28 cellular contexts compared by ENCODE assay signal in the genomic region with DNA sequence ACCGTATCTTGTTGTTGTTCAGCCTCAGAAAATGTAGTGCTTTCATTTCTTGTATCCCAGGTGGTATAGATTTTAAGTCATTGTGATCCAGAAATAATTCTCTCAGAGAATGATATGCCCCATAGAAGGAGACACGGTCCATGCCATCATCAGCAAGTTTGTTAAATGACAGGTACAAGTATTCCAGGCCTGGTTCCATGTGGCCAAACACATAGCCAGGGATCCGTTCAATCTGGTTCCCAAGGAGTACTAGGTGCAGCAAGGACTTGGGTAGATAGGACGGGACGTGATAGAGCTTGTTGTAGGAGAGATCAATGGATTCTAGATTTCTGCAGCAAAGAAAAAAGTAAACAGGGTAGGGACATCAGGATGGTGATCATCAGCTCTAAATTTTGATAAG. TPM values are rescaled to one million over a fixed set of nuclear protein-coding genes. Genes with fewer than 3 reads are reported as not detected.
"Had no signal": no experiment of that assay in that cellular context is flagged by ENCODE, and none has a peak within 500 bp of the region (broad histone marks: within the 10 kb centered on the region; RNA-seq: fewer than 3 reads in every experiment).

No MANE protein-coding gene starts in this region.

- H3K27me3 ChIP-seq: cardiac muscle cell, heart right ventricle, left lung, right lobe of liver, tibial nerve had no signal

- H2AFZ ChIP-seq: parathyroid adenoma had no signal

- H3K27ac ChIP-seq: cardiac muscle cell, left lung, parathyroid adenoma, right lobe of liver had no signal

- H3K4me3 ChIP-seq: cardiac muscle cell, heart right ventricle, left lung, right lobe of liver, skin epidermis, tibial nerve had no signal

- H3K9me3 ChIP-seq: heart right ventricle, left lung, right lobe of liver, tibial nerve had no signal

- H3K4me1 ChIP-seq: left lung, parathyroid adenoma had no signal

- H3K36me3 ChIP-seq: cardiac muscle cell, left lung, right lobe of liver, tibial nerve had no signal

- DNase-seq: activated B cell treated with CpG ODN at 0.5 μM for 24 hours; activated CD4-positive, alpha-beta T cell treated with anti-CD3 and anti-CD28 coated beads, Interleukin-2, amount 50 U/mL, for 1 hour; activated CD8-positive, alpha-beta memory T cell treated with anti-CD3 and anti-CD28 coated beads, Interleukin-2, amount 10 ng/mL, durations not matched to agents 7 days and 5 days; activated CD8-positive, alpha-beta T cell treated with anti-CD3 and anti-CD28 coated beads, Interleukin-2, amount 10 ng/mL, durations not matched to agents 7 days and 5 days; activated T-cell treated with anti-CD3 and anti-CD28 coated beads, Interleukin-2, amount 50 U/mL, for 48 hours; anterior cingulate cortex; cerebellar nuclear complex; cortex of kidney; effector memory CD8-positive, alpha-beta T cell; erythroblast; heart right ventricle; kidney glomerular epithelial cell; left lung; mammary epithelial cell; naive thymus-derived CD4-positive, alpha-beta T cell; nucleus accumbens; right lobe of liver; stimulated activated CD4-positive, alpha-beta T cell treated with anti-CD3 and anti-CD28 coated beads, Interleukin-12 subunit alpha, Interleukin-12 subunit beta, amount 100 ng/mL, for 4 hours; stimulated activated CD4-positive, alpha-beta T cell treated with anti-CD3 and anti-CD28 coated beads, Interleukin-4, amount 100 ng/mL, for 1 hour; stimulated activated naive CD8-positive, alpha-beta T cell treated with anti-CD3 and anti-CD28 coated beads, Interleukin-15, Interleukin-2, amounts not matched to agents 100 U/mL and 50 U/mL, for 24 hours; substantia nigra; T-helper 1 cell had no signal

- H3K9ac ChIP-seq: parathyroid adenoma had no signal

- ATAC-seq: activated CD8-positive, alpha-beta memory T cell treated with anti-CD3 and anti-CD28 coated beads, Interleukin-2, amount 10 ng/mL, durations not matched to agents 7 days and 5 days; activated CD8-positive, alpha-beta T cell treated with anti-CD3 and anti-CD28 coated beads, Interleukin-2, amount 10 ng/mL, durations not matched to agents 7 days and 5 days; effector memory CD8-positive, alpha-beta T cell; left lung; naive thymus-derived CD4-positive, alpha-beta T cell; right lobe of liver; stimulated activated naive CD8-positive, alpha-beta T cell treated with anti-CD3 and anti-CD28 coated beads, Interleukin-15, Interleukin-2, amounts not matched to agents 100 U/mL and 50 U/mL, for 24 hours had no signal

RNA-seq across cellular contexts. Expression of a gene that starts 18.4 kb away (rescaled TPM):
- total RNA-seq: activated B cell treated with CpG ODN at 0.5 μM for 24 hours; activated CD8-positive, alpha-beta memory T cell treated with anti-CD3 and anti-CD28 coated beads, Interleukin-2, amount 10 ng/mL, durations not matched to agents 7 days and 5 days; activated CD8-positive, alpha-beta T cell treated with anti-CD3 and anti-CD28 coated beads, Interleukin-2, amount 10 ng/mL, durations not matched to agents 7 days and 5 days; activated T-helper 2 cell treated with anti-CD3 and anti-CD28 coated beads, Interferon-gamma antibody, Interleukin-2, Interleukin-4, amounts not matched to agents 10 μg/mL and 5 μg/mL and 100 μg/mL, durations not matched to agents 14 hours and 24 hours and 36 hours; cardiac muscle cell; naive thymus-derived CD4-positive, alpha-beta T cell; neural crest cell had no signal
- polyA plus RNA-seq: mammary epithelial cell; naive thymus-derived CD4-positive, alpha-beta T cell had no signal

RNA-seq across cellular contexts. Expression of a gene that starts 35.1 kb away (rescaled TPM):
- total RNA-seq: activated B cell treated with CpG ODN at 0.5 μM for 24 hours; activated CD8-positive, alpha-beta memory T cell treated with anti-CD3 and anti-CD28 coated beads, Interleukin-2, amount 10 ng/mL, durations not matched to agents 7 days and 5 days; activated CD8-positive, alpha-beta T cell treated with anti-CD3 and anti-CD28 coated beads, Interleukin-2, amount 10 ng/mL, durations not matched to agents 7 days and 5 days; activated T-helper 2 cell treated with anti-CD3 and anti-CD28 coated beads, Interferon-gamma antibody, Interleukin-2, Interleukin-4, amounts not matched to agents 10 μg/mL and 5 μg/mL and 100 μg/mL, durations not matched to agents 14 hours and 24 hours and 36 hours; cardiac muscle cell; naive thymus-derived CD4-positive, alpha-beta T cell; neural crest cell had no signal
- polyA plus RNA-seq: cardiac muscle cell; naive thymus-derived CD4-positive, alpha-beta T cell had no signal
